In the genomic region with DNA sequence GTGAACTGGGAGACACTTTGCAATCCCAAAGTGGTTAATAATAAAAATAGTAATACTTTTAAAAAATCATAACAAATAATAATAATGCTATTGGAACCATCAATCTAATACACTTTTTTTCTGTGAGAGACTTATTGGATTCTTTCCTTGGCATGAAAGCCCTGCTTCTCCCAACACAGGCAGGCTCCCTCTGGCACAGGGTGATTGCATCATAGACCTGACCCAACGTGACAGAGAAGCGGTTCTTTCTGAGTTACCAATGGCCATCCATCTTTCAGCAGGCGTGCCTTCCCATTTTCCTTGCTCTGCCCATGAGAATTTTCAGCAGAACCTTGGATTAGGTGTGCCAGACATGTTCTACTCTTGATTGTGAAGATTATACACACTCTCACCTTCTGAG, we compare ENCODE assay signal across 4 cellular contexts.
DNase-seq lines count a peak whose midpoint lies in the region; ATAC-seq and TF ChIP-seq lines count a peak whose summit lies in the region.
"Not testable (repeated sequence)": the region's sequence is repeated elsewhere in the genome, so short reads cannot be mapped to it uniquely, and the experiment has no call there.

No MANE protein-coding gene starts in this region.

- WGBS in right lobe of liver (ENCODE audit: insufficient coverage, low coverage, low lambda C conversion rate, missing lambda C conversion rate), result no CpG with 5 or more reads among the region's 3 CpGs

- not testable (repeated sequence) for TF ChIP-seq POLR2A in right lobe of liver (IDR thresholded peaks at IDR 0.05)

- H3K4me2 ChIP-seq in OCI-LY3 (ENCODE audit: low read length), result not testable (repeated sequence)

- intact Hi-C loops in left cardiac atrium (cut with DNase I); right lobe of liver (cut with DNase I): not testable (repeated sequence)

- peaks cover 39% of the 10 kb centered on the region for H3K4me1 ChIP-seq in OCI-LY3 (ENCODE audit: low read length)
- not testable (repeated sequence) for H3K4me1 ChIP-seq in right lobe of liver

- H2AFZ ChIP-seq in OCI-LY3 (ENCODE audit: low read depth, low read length), result not testable (repeated sequence)

- TF ChIP-seq CTCF in OCI-LY3 (IDR thresholded peaks at IDR 0.05; ENCODE audit: low read depth, low read length); right lobe of liver (IDR thresholded peaks at IDR 0.05); omental fat pad (IDR thresholded peaks at IDR 0.05): not testable (repeated sequence)

- not testable (repeated sequence) for H4K20me1 ChIP-seq in OCI-LY3 (ENCODE audit: insufficient read depth, low read length)

- peak overlapping the region; percentile 35; the same call in 1 of the 2 replicates for H3K27ac ChIP-seq in OCI-LY3 (ENCODE audit: low read length)
- not testable (repeated sequence) for H3K27ac ChIP-seq in right lobe of liver

- not testable (repeated sequence) for DNase-seq in left cardiac atrium; right lobe of liver; omental fat pad (ENCODE audit: low spot score)

- H3K9ac ChIP-seq in OCI-LY3 (ENCODE audit: low read length), result not testable (repeated sequence)

- H3K36me3 ChIP-seq in OCI-LY3 (replicated peaks; ENCODE audit: low read depth, low read length); right lobe of liver: not testable (repeated sequence)

- not testable (repeated sequence) for H3K4me3 ChIP-seq in OCI-LY3 (ENCODE audit: low read length); right lobe of liver

- not testable (repeated sequence) for H3K9me3 ChIP-seq in OCI-LY3 (ENCODE audit: insufficient read depth, low read length); right lobe of liver

- H3K79me2 ChIP-seq in OCI-LY3 (ENCODE audit: low read length), result peaks cover 17% of the 10 kb centered on the region

- peak; percentile 24 to 31 for ATAC-seq in left cardiac atrium
- ATAC-seq in right lobe of liver, result peak; percentile 69 to 79 (median 76)
- peak; percentile 27 for ATAC-seq in omental fat pad (ENCODE audit: low FRiP score)

- not testable (repeated sequence) for H3K27me3 ChIP-seq in OCI-LY3 (ENCODE audit: low read depth, low read length); right lobe of liver
